7 cellular contexts compared by ENCODE assay signal in genomic region chr1:27568247-27569087, GRCh38. TPM values are rescaled to one million over a fixed set of nuclear protein-coding genes. Genes with fewer than 3 reads are reported as not detected.
DNase-seq lines count a peak whose midpoint lies in the region; ATAC-seq, FAIRE-seq and TF ChIP-seq lines count a peak whose summit lies in the region.

No MANE protein-coding gene starts in this region.

- H3K27ac Mint-ChIP-seq in chondrocyte (ENCODE audit: unreplicated experiment): peak overlapping the region; percentile 90

- H3K27me3 Mint-ChIP-seq in chondrocyte (ENCODE audit: low read depth): no peaks in the 10 kb centered on the region

- peak overlapping the region; percentile 60 for H3K4me3 Mint-ChIP-seq in chondrocyte (ENCODE audit: unreplicated experiment)

- DNase-seq in GM18507 (ENCODE audit: extremely low spot score, insufficient read length, low read depth): peak; percentile 96
- peak; percentile 42 for DNase-seq in NCI-H2107 treated with DMSO at 0.1 percent for 48 hours (lab: John Stamatoyannopoulos, UW; ENCODE audit: unreplicated experiment)
- DNase-seq in activated CD4-positive, alpha-beta T cell treated with anti-CD3 and anti-CD28 coated beads for 1 hour: peak; percentile 87
- peak; percentile 98 for DNase-seq in chondrocyte (ENCODE audit: low spot score)
- peak; percentile 97 for DNase-seq in left colon
- peak; percentile 86 for DNase-seq in stimulated activated CD4-positive, alpha-beta T cell treated with anti-CD3 and anti-CD28 coated beads, Interleukin-2, amount 100 ng/mL, for 4 hours (ENCODE audit: low read depth)

- FAIRE-seq in GM18507 (lab: Jason Lieb, UNC): peak; percentile 85

- H3K4me1 Mint-ChIP-seq in chondrocyte (ENCODE audit: low read depth): peaks cover 95% of the 10 kb centered on the region

- peak; percentile 67 for ATAC-seq in HG02938 (IDR thresholded peaks at IDR 0.05; ENCODE audit: unreplicated experiment)
- peak; percentile 83 for ATAC-seq in left colon

- no peaks in the 10 kb centered on the region for H3K36me3 Mint-ChIP-seq in chondrocyte (ENCODE audit: low read depth)

- intact Hi-C loops in left colon (cut with DNase I, micrococcal nuclease): no loop called here

- peak; percentile 85 for TF ChIP-seq CTCF in chondrocyte (IDR thresholded peaks at IDR 0.05)

- H3K9me3 Mint-ChIP-seq in chondrocyte (ENCODE audit: low read depth): no peaks in the 10 kb centered on the region

RNA-seq across cellular contexts. Expression of gene AHDC1, which starts 35.5 kb away (rescaled TPM):
- 61.6 to 86.7 TPM (median 61.8 TPM) in 3 replicates for total RNA-seq in chondrocyte
- 10 to 100 TPM; 21.5 to 25.2 TPM for total RNA-seq in left colon

Comparison
In these comparisons a context has a peak if more than half of its experiments do, and no peak if none do; other contexts are left out.
1. Peak in every context shown above with its lines: DNase-seq and ATAC-seq.
2. DNase-seq: peak in every context shown above with its lines; median percentile 98 in chondrocyte; 97 in left colon; 96 in GM18507; 87 in activated CD4-positive, alpha-beta T cell treated with anti-CD3 and anti-CD28 coated beads for 1 hour; 86 in stimulated activated CD4-positive, alpha-beta T cell treated with anti-CD3 and anti-CD28 coated beads, Interleukin-2, amount 100 ng/mL, for 4 hours; 42 in NCI-H2107 treated with DMSO at 0.1 percent for 48 hours.